17 cellular contexts compared by ENCODE assay signal in the genomic region with DNA sequence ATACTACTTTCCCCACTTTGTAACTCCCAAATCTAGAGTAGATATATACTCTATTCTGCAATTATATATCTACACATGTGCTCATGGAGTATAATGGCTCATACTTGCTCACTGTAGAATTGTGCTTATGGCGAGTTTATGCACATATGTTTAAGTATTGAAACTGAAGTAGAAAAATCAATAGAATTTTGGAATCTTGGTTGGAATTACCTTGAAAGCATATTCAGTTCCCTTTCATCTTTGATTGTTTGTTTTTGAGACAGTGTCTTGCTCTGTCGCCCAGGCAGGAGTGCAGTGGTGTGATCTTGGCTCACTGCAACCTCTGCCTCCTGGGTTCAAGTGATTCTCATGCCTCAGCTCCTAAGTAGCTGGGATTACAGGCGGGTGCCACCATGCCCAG. TPM values are rescaled to one million over a fixed set of nuclear protein-coding genes. Genes with fewer than 3 reads are reported as not detected.
DNase-seq lines count a peak whose midpoint lies in the region; ATAC-seq and TF ChIP-seq lines count a peak whose summit lies in the region.
"Had no signal": no experiment of that assay in that cellular context is flagged by ENCODE, and none has a peak within 500 bp of the region (broad histone marks: within the 10 kb centered on the region; RNA-seq: fewer than 3 reads in every experiment).

No MANE protein-coding gene starts in this region.

- intact Hi-C loops in CD4-positive, alpha-beta T cell (cut with DNase I, micrococcal nuclease) = loop anchor here in 1 of 2 experiments (5.0 kb wide), 1 partner anchor 37 kb away; no protein-coding TSS in a partner anchor

- peak overlapping the region; percentile 0 for H3K4me3 ChIP-seq in mononuclear cell (ENCODE audit: low read length)
- H3K4me3 ChIP-seq in MG63 = no peak overlapping the region

- peaks cover 43% of the 10 kb centered on the region for H3K4me1 ChIP-seq in mononuclear cell (ENCODE audit: insufficient read depth, low read length)

- H3K36me3 ChIP-seq in MG63 = no peaks in the 10 kb centered on the region

- POLR2A ChIA-PET in CD4-positive, alpha-beta T cell (lab: Charles Lee) = interaction anchor here (0.7 to 1.4 kb wide), 3 partner anchors 8 to 34 kb away, joined by 3 read pairs; no protein-coding TSS in a partner anchor
- POLR2A ChIA-PET in activated CD4-positive, alpha-beta memory T cell treated with anti-CD3 and anti-CD28 coated beads, Interleukin-2, amount 10 ng/mL, durations not matched to agents 7 days and 5 days (lab: Charles Lee) = interaction anchor here (0.9 to 1.9 kb wide), 2 partner anchors 16 to 31 kb away, joined by 4 read pairs; no protein-coding TSS in a partner anchor

- H3K27me3 Mint-ChIP-seq in activated T-cell treated with anti-CD3 and anti-CD28 coated beads, Interleukin-2, amount 50 U/mL, for 4 hours (ENCODE audit: low read depth) = no peaks in the 10 kb centered on the region
- no peaks in the 10 kb centered on the region for H3K27me3 Mint-ChIP-seq in CD4-positive, alpha-beta T cell
- peaks cover 2% of the 10 kb centered on the region for H3K27me3 Mint-ChIP-seq in activated CD4-positive, alpha-beta memory T cell treated with anti-CD3 and anti-CD28 coated beads, Interleukin-2, amount 10 ng/mL, durations not matched to agents 7 days and 5 days
- H3K27me3 Mint-ChIP-seq in type B pancreatic cell = no peaks in the 10 kb centered on the region

- no peaks in the 10 kb centered on the region for H3K27me3 ChIP-seq in CD4-positive, alpha-beta T cell (ENCODE audit: control insufficient read depth, insufficient read depth, low read length)
- H3K27me3 ChIP-seq in mononuclear cell (ENCODE audit: insufficient read depth, low read length) (no peaks in the 10 kb centered on the region), MG63 (no peaks in the 10 kb centered on the region)

- H3K36me3 Mint-ChIP-seq in activated T-cell treated with anti-CD3 and anti-CD28 coated beads, Interleukin-2, amount 50 U/mL, for 4 hours (ENCODE audit: insufficient read depth) = peaks cover 3% of the 10 kb centered on the region
- peaks cover 11% of the 10 kb centered on the region for H3K36me3 Mint-ChIP-seq in CD4-positive, alpha-beta T cell (ENCODE audit: low read depth)
- peaks cover 4% of the 10 kb centered on the region for H3K36me3 Mint-ChIP-seq in activated CD4-positive, alpha-beta memory T cell treated with anti-CD3 and anti-CD28 coated beads, Interleukin-2, amount 10 ng/mL, durations not matched to agents 7 days and 5 days (ENCODE audit: low read depth)
- no peaks in the 10 kb centered on the region for H3K36me3 Mint-ChIP-seq in type B pancreatic cell

- H3K4me3 Mint-ChIP-seq in activated T-cell treated with anti-CD3 and anti-CD28 coated beads, Interleukin-2, amount 50 U/mL, for 4 hours = peak overlapping the region; percentile 69
- peak overlapping the region; percentile 51 for H3K4me3 Mint-ChIP-seq in CD4-positive, alpha-beta T cell
- H3K4me3 Mint-ChIP-seq in activated CD4-positive, alpha-beta memory T cell treated with anti-CD3 and anti-CD28 coated beads, Interleukin-2, amount 10 ng/mL, durations not matched to agents 7 days and 5 days = peak overlapping the region; percentile 22
- H3K4me3 Mint-ChIP-seq in type B pancreatic cell = no peak overlapping the region

- H3K27ac ChIP-seq in CD4-positive, alpha-beta T cell (ENCODE audit: low read depth, low read length) = no peak overlapping the region

- peak overlapping the region; percentile 65 for H3K27ac Mint-ChIP-seq in CD4-positive, alpha-beta T cell
- no peak overlapping the region for H3K27ac Mint-ChIP-seq in activated CD4-positive, alpha-beta memory T cell treated with anti-CD3 and anti-CD28 coated beads, Interleukin-2, amount 10 ng/mL, durations not matched to agents 7 days and 5 days
- no peak overlapping the region for H3K27ac Mint-ChIP-seq in type B pancreatic cell

- H3K4me1 Mint-ChIP-seq in activated T-cell treated with anti-CD3 and anti-CD28 coated beads, Interleukin-2, amount 50 U/mL, for 4 hours (ENCODE audit: low read depth) = peaks cover 69% of the 10 kb centered on the region
- peaks cover 70% of the 10 kb centered on the region for H3K4me1 Mint-ChIP-seq in CD4-positive, alpha-beta T cell (ENCODE audit: low read depth)
- peaks cover 53% of the 10 kb centered on the region for H3K4me1 Mint-ChIP-seq in activated CD4-positive, alpha-beta memory T cell treated with anti-CD3 and anti-CD28 coated beads, Interleukin-2, amount 10 ng/mL, durations not matched to agents 7 days and 5 days
- H3K4me1 Mint-ChIP-seq in type B pancreatic cell (ENCODE audit: unreplicated experiment) = no peaks in the 10 kb centered on the region

- H3K9me3 ChIP-seq in CD4-positive, alpha-beta T cell (ENCODE audit: control insufficient read depth, low read length) = no peaks in the 10 kb centered on the region
- H3K9me3 ChIP-seq in mononuclear cell (ENCODE audit: low read depth, low read length) = no peaks in the 10 kb centered on the region
- H3K9me3 ChIP-seq in MG63 = no peaks in the 10 kb centered on the region

- ATAC-seq in activated T-cell treated with anti-CD3 and anti-CD28 coated beads, Interleukin-2, amount 50 U/mL, for 4 hours = no peak
- ATAC-seq in CD4-positive, alpha-beta T cell (ENCODE audit: poor library complexity) = no peak
- no peak for ATAC-seq in GM19035 (IDR thresholded peaks at IDR 0.05; ENCODE audit: unreplicated experiment)

- TF ChIP-seq CTCF in CD4-positive, alpha-beta T cell (IDR thresholded peaks at IDR 0.05) = no peak
- TF ChIP-seq CTCF in type B pancreatic cell (conservative IDR thresholded peaks at IDR 0.05) = no peak

- no peaks in the 10 kb centered on the region for H3K9me3 Mint-ChIP-seq in activated T-cell treated with anti-CD3 and anti-CD28 coated beads, Interleukin-2, amount 50 U/mL, for 4 hours
- H3K9me3 Mint-ChIP-seq in CD4-positive, alpha-beta T cell = no peaks in the 10 kb centered on the region
- H3K9me3 Mint-ChIP-seq in activated CD4-positive, alpha-beta memory T cell treated with anti-CD3 and anti-CD28 coated beads, Interleukin-2, amount 10 ng/mL, durations not matched to agents 7 days and 5 days = no peaks in the 10 kb centered on the region
- no peaks in the 10 kb centered on the region for H3K9me3 Mint-ChIP-seq in type B pancreatic cell

- CTCF ChIA-PET in CD4-positive, alpha-beta T cell (lab: Charles Lee) = interaction anchor here (2.2 kb wide), 1 partner anchor 56 kb away, joined by 5 read pairs; no protein-coding TSS in a partner anchor
- CTCF ChIA-PET in activated CD4-positive, alpha-beta memory T cell treated with anti-CD3 and anti-CD28 coated beads, Interleukin-2, amount 10 ng/mL, durations not matched to agents 7 days and 5 days (lab: Charles Lee) = interaction anchor here (1.2 kb wide), 1 partner anchor 42 kb away, joined by 6 read pairs; no protein-coding TSS in a partner anchor

- DNase-seq in activated T-cell treated with anti-CD3 and anti-CD28 coated beads, Interleukin-2, amount 50 U/mL, for 4 hours = no peak
- DNase-seq in activated T-cell treated with anti-CD3 and anti-CD28 coated beads, Interleukin-2, amount 50 U/mL, for 1 hour = no peak
- DNase-seq in CD4-positive, alpha-beta T cell = no peak
- no peak for DNase-seq in activated CD4-positive, alpha-beta memory T cell treated with anti-CD3 and anti-CD28 coated beads, Interleukin-2, amount 10 ng/mL, durations not matched to agents 7 days and 5 days
- no peak for DNase-seq in type B pancreatic cell (ENCODE audit: extremely low spot score, unreplicated experiment)
- DNase-seq in MG63 = no peak
- DNase-seq: DMS 273 treated with DMSO at 0.1 percent for 48 hours, GF-D8, KG1, NCI-H1436 treated with DMSO at 0.1 percent for 48 hours, NCI-H2029 treated with DMSO at 0.1 percent for 48 hours, NCI-H510A, NCI-H774, RPMI8226 had no signal

RNA-seq across cellular contexts. Expression of a gene that starts 4.5 kb away (rescaled TPM):
- total RNA-seq in activated T-cell treated with anti-CD3 and anti-CD28 coated beads, Interleukin-2, amount 50 U/mL, for 4 hours = 1 to 10 TPM; 2.3 to 7.6 (median 5.4) TPM
- total RNA-seq in CD4-positive, alpha-beta T cell = 10 to 100 TPM in 1 of 2 experiments, 1 to 10 TPM in 1; 8.4 to 10.5 TPM
- total RNA-seq in activated CD4-positive, alpha-beta memory T cell treated with anti-CD3 and anti-CD28 coated beads, Interleukin-2, amount 10 ng/mL, durations not matched to agents 7 days and 5 days = 10 to 100 TPM; 12.8 to 13.3 TPM
- total RNA-seq in mononuclear cell (23.6 TPM), type B pancreatic cell (ENCODE audit: low replicate concordance) (1.6 and 4.4 TPM in 2 replicates)
- 2.1 TPM in 1 of 2 replicates, not detected in the other for total RNA-seq in MG63 (2014; rRNA removed; shearing (Covaris generic); ENCODE audit: low replicate concordance)
- total RNA-seq: A172 had no signal

RNA-seq across cellular contexts. Expression of a gene that starts 44.4 kb away (rescaled TPM):
- 100 to 1,000 TPM; 192 to 217 (median 203) TPM for total RNA-seq in activated T-cell treated with anti-CD3 and anti-CD28 coated beads, Interleukin-2, amount 50 U/mL, for 4 hours
- total RNA-seq in CD4-positive, alpha-beta T cell = 10 to 100 TPM; 53.4 to 55.8 TPM
- total RNA-seq in activated CD4-positive, alpha-beta memory T cell treated with anti-CD3 and anti-CD28 coated beads, Interleukin-2, amount 10 ng/mL, durations not matched to agents 7 days and 5 days = 100 to 1,000 TPM; 210 to 211 TPM
- 78.2 TPM for total RNA-seq in mononuclear cell
- 129 and 264 TPM in 2 replicates for total RNA-seq in type B pancreatic cell (ENCODE audit: low replicate concordance)
- 153 and 164 TPM in 2 replicates for total RNA-seq in MG63 (2014; rRNA removed; shearing (Covaris generic); ENCODE audit: low replicate concordance)
